19 cellular contexts compared by ENCODE assay signal in the genomic region with DNA sequence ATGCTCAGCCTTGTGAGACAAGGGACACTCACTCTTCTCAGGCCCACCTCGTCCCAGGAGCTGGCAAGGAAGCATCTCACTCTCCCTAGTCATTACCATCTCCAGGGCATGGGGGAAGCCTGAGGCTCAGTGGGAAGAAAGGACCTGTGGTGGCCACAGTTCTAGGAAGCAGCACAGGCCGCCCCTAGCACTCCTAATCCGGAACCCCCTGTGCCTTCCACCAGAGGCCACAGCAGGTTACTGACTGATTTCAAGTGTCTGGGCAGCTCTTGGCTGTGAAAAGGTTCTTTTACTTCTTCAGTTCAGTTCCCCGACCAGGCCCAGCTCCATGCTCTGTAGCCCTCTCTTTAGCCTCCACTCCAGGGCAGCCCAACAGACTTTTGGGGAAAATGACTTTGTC.
DNase-seq lines count a peak whose midpoint lies in the region; ATAC-seq and TF ChIP-seq lines count a peak whose summit lies in the region.
"Had no signal": no experiment of that assay in that cellular context is flagged by ENCODE, and none has a peak within 500 bp of the region (broad histone marks: within the 10 kb centered on the region; RNA-seq: fewer than 3 reads in every experiment).

No MANE protein-coding gene starts in this region.

- H3K4me2 ChIP-seq in neural progenitor cell = no peak overlapping the region
- H3K4me2 ChIP-seq: BLaER1 had no signal

- no peaks in the 10 kb centered on the region for H3F3A ChIP-seq in neural progenitor cell (ENCODE audit: low read depth)

- H3K36me3 Mint-ChIP-seq in Calu3 (ENCODE audit: insufficient read depth, unreplicated experiment) = no peaks in the 10 kb centered on the region
- peaks cover 2% of the 10 kb centered on the region for H3K36me3 Mint-ChIP-seq in neural progenitor cell
- H3K36me3 Mint-ChIP-seq: CD4-positive, CD25-positive, alpha-beta regulatory T cell; CD8-positive, alpha-beta T cell had no signal

- CTCF ChIA-PET in Calu3 (lab: Charles Lee) = no interaction called here

- H3K27ac Mint-ChIP-seq in Calu3 (ENCODE audit: unreplicated experiment) (peak overlapping the region; percentile 4), neural progenitor cell (peak overlapping the region; percentile 93)
- H3K27ac Mint-ChIP-seq: B cell; CD4-positive, CD25-positive, alpha-beta regulatory T cell; CD8-positive, alpha-beta T cell had no signal

- H3K36me3 ChIP-seq in iPS-20b (ENCODE audit: insufficient read depth, low read depth, low read length) (no peaks in the 10 kb centered on the region), right lobe of liver (no peaks in the 10 kb centered on the region), neural progenitor cell (no peaks in the 10 kb centered on the region), suprapubic skin (no peaks in the 10 kb centered on the region)
- H3K36me3 ChIP-seq: BLaER1 had no signal

- no peak overlapping the region for H2AFZ ChIP-seq in neural progenitor cell (replicated peaks)

- H3K27ac ChIP-seq in iPS-20b (ENCODE audit: low read length) (no peak overlapping the region), right lobe of liver (peak overlapping the region in 2 of 3 donors; percentile 27 to 30), neural progenitor cell (no peak overlapping the region), suprapubic skin (no peak overlapping the region)
- H3K27ac ChIP-seq: 22Rv1, BLaER1, C4-2B had no signal

- H3K4me3 Mint-ChIP-seq in Calu3 (ENCODE audit: low read depth, unreplicated experiment) (no peak overlapping the region), neural progenitor cell (no peak overlapping the region)
- H3K4me3 Mint-ChIP-seq: B cell; CD4-positive, CD25-positive, alpha-beta regulatory T cell; CD8-positive, alpha-beta T cell had no signal

- intact Hi-C loops in Calu3 (cut with micrococcal nuclease; ENCODE audit: unreplicated experiment) = no loop called here
- intact Hi-C loops in right lobe of liver (cut with DNase I) = no loop called here

- peaks cover 3% of the 10 kb centered on the region; the same call in 1 of the 2 replicates for H3K4me1 ChIP-seq in iPS-20b (ENCODE audit: insufficient read depth, low read length)
- H3K4me1 ChIP-seq in right lobe of liver = peaks cover 0 to 23% (median 9%) of the 10 kb centered on the region in 4 donors
- H3K4me1 ChIP-seq in neural progenitor cell = peaks cover 35% of the 10 kb centered on the region
- H3K4me1 ChIP-seq in suprapubic skin = peaks cover 4% of the 10 kb centered on the region
- H3K4me1 ChIP-seq: BLaER1 had no signal

- H3K4me1 Mint-ChIP-seq in Calu3 (ENCODE audit: low read depth, unreplicated experiment) = peaks cover 39% of the 10 kb centered on the region
- H3K4me1 Mint-ChIP-seq in neural progenitor cell = peaks cover 81% of the 10 kb centered on the region
- H3K4me1 Mint-ChIP-seq: B cell; CD4-positive, CD25-positive, alpha-beta regulatory T cell had no signal

- BruUV-seq in Calu3 (replicated peaks; lab: Mats Ljungman, UMichigan) = no TSS peak

- no peaks in the 10 kb centered on the region for H3K79me2 ChIP-seq in neural progenitor cell (ENCODE audit: low read depth)

- 0 out of 2 replicates have a peak overlapping the region, but pooled peaks have one; percentile 25 for H3K9ac ChIP-seq in iPS-20b (ENCODE audit: low read depth, low read length)
- no peak overlapping the region for H3K9ac ChIP-seq in neural progenitor cell
- H3K9ac ChIP-seq: BLaER1 had no signal

- TF ChIP-seq EP300 in suprapubic skin (IDR thresholded peaks at IDR 0.05) = no peak

- H3K27me3 ChIP-seq in iPS-20b (ENCODE audit: insufficient read depth, low read length) (no peaks in the 10 kb centered on the region), right lobe of liver (no peaks in the 10 kb centered on the region), neural progenitor cell (no peaks in the 10 kb centered on the region), suprapubic skin (no peaks in the 10 kb centered on the region)
- H3K27me3 ChIP-seq: BLaER1 had no signal

- ATAC-seq in right lobe of liver (peak; percentile 3 to 16 (median 8)), HG02571 (IDR thresholded peaks at IDR 0.05; ENCODE audit: unreplicated experiment) (no peak), HG02938 (IDR thresholded peaks at IDR 0.05; ENCODE audit: unreplicated experiment) (no peak)
- ATAC-seq: CD8-positive, alpha-beta T cell had no signal

- no peak for DNase-seq in Calu3
- no peak for DNase-seq in right lobe of liver
- DNase-seq in neural progenitor cell (ENCODE audit: low spot score) = no peak
- no peak for DNase-seq in suprapubic skin (ENCODE audit: low spot score in 2 of 2)
- DNase-seq in globus pallidus (ENCODE audit: low spot score) = no peak
- DNase-seq: CD4-positive, CD25-positive, alpha-beta regulatory T cell; CD8-positive, alpha-beta T cell; DMS53; DMS79 treated with DMSO at 0.1 percent for 48 hours; GF-D8; H7; HCEC 1CT had no signal

- WGBS in right lobe of liver (ENCODE audit: insufficient coverage, low coverage, low lambda C conversion rate, missing lambda C conversion rate) = 0% methylated on average over 1 of the region's 4 CpGs
- 0% methylated on average over 1 of the region's 4 CpGs for WGBS in suprapubic skin

- H3K9me3 ChIP-seq in iPS-20b (ENCODE audit: insufficient read depth, low read depth, low read length) (no peaks in the 10 kb centered on the region), right lobe of liver (no peaks in the 10 kb centered on the region), neural progenitor cell (ENCODE audit: low read depth) (no peaks in the 10 kb centered on the region), suprapubic skin (no peaks in the 10 kb centered on the region)
- H3K9me3 ChIP-seq: BLaER1 had no signal

- H3K27me3 Mint-ChIP-seq in Calu3 (ENCODE audit: unreplicated experiment) (no peaks in the 10 kb centered on the region), neural progenitor cell (ENCODE audit: insufficient read depth, low read depth) (peaks cover 9% of the 10 kb centered on the region)

- TF ChIP-seq CTCF in Calu3 (IDR thresholded peaks at IDR 0.05; ENCODE audit: unreplicated experiment) = no peak
- TF ChIP-seq CTCF in right lobe of liver (IDR thresholded peaks at IDR 0.05) = no peak
- TF ChIP-seq CTCF in neural progenitor cell (IDR thresholded peaks at IDR 0.05) = no peak
- no peak for TF ChIP-seq CTCF in suprapubic skin (IDR thresholded peaks at IDR 0.05)

- TF ChIP-seq POLR2A in right lobe of liver (IDR thresholded peaks at IDR 0.05) (no peak), suprapubic skin (IDR thresholded peaks at IDR 0.05) (no peak)

- H3K9me3 Mint-ChIP-seq in Calu3 (ENCODE audit: low read depth, unreplicated experiment) (no peaks in the 10 kb centered on the region), neural progenitor cell (no peaks in the 10 kb centered on the region)
- H3K9me3 Mint-ChIP-seq: CD8-positive, alpha-beta T cell had no signal

- H3K4me3 ChIP-seq in iPS-20b (ENCODE audit: low read length) = no peak overlapping the region
- no peak overlapping the region for H3K4me3 ChIP-seq in right lobe of liver
- H3K4me3 ChIP-seq in neural progenitor cell = no peak overlapping the region
- no peak overlapping the region for H3K4me3 ChIP-seq in suprapubic skin
- H3K4me3 ChIP-seq: BLaER1 had no signal

- H4K20me1 ChIP-seq in neural progenitor cell (ENCODE audit: low read depth) = no peaks in the 10 kb centered on the region
- H4K20me1 ChIP-seq: BLaER1 had no signal

Comparison
In these comparisons a context has a peak if more than half of its experiments do, and no peak if none do; other contexts are left out.
1. H3K27ac ChIP-seq: peak in right lobe of liver (2 of 3); none in iPS-20b (single experiment), neural progenitor cell (single experiment) and suprapubic skin (single experiment).
2. ATAC-seq: peak in right lobe of liver (4 of 4); none in HG02571 (single experiment) and HG02938 (single experiment).